Comparison of ENCODE assay signal across 10 cellular contexts in the genomic region with DNA sequence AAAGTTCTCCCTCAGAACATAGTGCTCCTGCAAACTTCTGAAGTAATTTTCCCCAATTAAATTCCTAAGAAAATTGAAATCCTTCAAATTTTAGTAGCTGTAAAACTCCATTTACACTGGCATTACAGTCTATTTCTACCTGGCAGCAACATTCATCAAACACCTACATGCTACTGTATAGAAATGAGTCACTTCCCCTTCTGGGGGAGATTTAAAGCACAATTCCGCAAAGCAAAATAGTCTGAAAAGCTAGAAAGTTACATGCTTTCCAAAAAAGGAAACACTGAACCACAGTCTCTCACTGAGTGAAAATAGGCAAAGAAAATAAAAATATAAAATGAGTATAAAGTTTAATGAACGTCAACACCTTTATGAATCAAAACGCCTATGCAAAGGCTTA. TPM values are rescaled to one million over a fixed set of nuclear protein-coding genes. Genes with fewer than 3 reads are reported as not detected.
DNase-seq lines count a peak whose midpoint lies in the region; ATAC-seq and TF ChIP-seq lines count a peak whose summit lies in the region.
"Had no signal": no experiment of that assay in that cellular context is flagged by ENCODE, and none has a peak within 500 bp of the region (broad histone marks: within the 10 kb centered on the region; RNA-seq: fewer than 3 reads in every experiment).

No MANE protein-coding gene starts in this region.

- no peak overlapping the region for H3K27ac Mint-ChIP-seq in glutamatergic neuron (ENCODE audit: unreplicated experiment)

- H3K4me3 ChIP-seq in GM12865 (ENCODE audit: low read depth, low read length) (no peak overlapping the region), MG63 (no peak overlapping the region)
- H3K4me3 ChIP-seq: psoas muscle had no signal

- no peaks in the 10 kb centered on the region for H3K36me3 ChIP-seq in MG63

- no peak overlapping the region for H3K27ac ChIP-seq in RWPE1
- H3K27ac ChIP-seq: psoas muscle had no signal

- TF ChIP-seq CTCF in GM12865 (IDR thresholded peaks at IDR 0.05; ENCODE audit: insufficient read depth, low read depth, low read length, missing control alignments) (no peak), glutamatergic neuron (IDR thresholded peaks at IDR 0.05; ENCODE audit: partially characterized antibody, unreplicated experiment) (no peak), RWPE1 (conservative IDR thresholded peaks at IDR 0.05; ENCODE audit: low read depth) (no peak)

- ATAC-seq in GM19328 (IDR thresholded peaks at IDR 0.05; ENCODE audit: unreplicated experiment) (peak; percentile 93), HG02798 (IDR thresholded peaks at IDR 0.05; ENCODE audit: poor library complexity, unreplicated experiment) (peak; percentile 94), HG03558 (IDR thresholded peaks at IDR 0.05; ENCODE audit: extremely low read depth, unreplicated experiment) (peak; percentile 88)
- ATAC-seq: psoas muscle had no signal

- DNase-seq in GM12865 (ENCODE audit: low read depth), result peak; percentile 59
- no peak for DNase-seq in glutamatergic neuron
- DNase-seq in D341Med (ENCODE audit: low spot score), result no peak
- no peak for DNase-seq in MG63
- DNase-seq in RWPE1 (ENCODE audit: low spot score), result no peak
- DNase-seq: mammary epithelial cell, psoas muscle had no signal

- CTCF ChIA-PET in RWPE1 (lab: Yijun Ruan, JAX), result no interaction called here

- H3K9me3 Mint-ChIP-seq in glutamatergic neuron (ENCODE audit: unreplicated experiment), result no peaks in the 10 kb centered on the region

- H3K27me3 Mint-ChIP-seq in glutamatergic neuron (ENCODE audit: unreplicated experiment), result peaks cover 2% of the 10 kb centered on the region

- H3K4me3 Mint-ChIP-seq in glutamatergic neuron (ENCODE audit: unreplicated experiment), result no peak overlapping the region

- H3K4me1 Mint-ChIP-seq in glutamatergic neuron (ENCODE audit: low read depth, unreplicated experiment), result peaks cover 6% of the 10 kb centered on the region

- H3K9me3 ChIP-seq in MG63, result no peaks in the 10 kb centered on the region
- H3K9me3 ChIP-seq: psoas muscle had no signal

- POLR2A ChIA-PET in RWPE1 (lab: Yijun Ruan, JAX; ENCODE audit: low non-redundant PET), result no interaction called here

- H3K36me3 Mint-ChIP-seq in glutamatergic neuron (ENCODE audit: unreplicated experiment), result no peaks in the 10 kb centered on the region

- H3K27me3 ChIP-seq in MG63, result peaks cover 14% of the 10 kb centered on the region

RNA-seq across cellular contexts. Expression of a gene that starts 43.3 kb away (rescaled TPM):
- total RNA-seq in glutamatergic neuron (ENCODE audit: unreplicated experiment), result 1.7 TPM
- 1.2 and 3.1 TPM in 2 replicates for total RNA-seq in MG63 (2014; rRNA removed; shearing (Covaris generic); ENCODE audit: low replicate concordance)
